In the genomic region with DNA sequence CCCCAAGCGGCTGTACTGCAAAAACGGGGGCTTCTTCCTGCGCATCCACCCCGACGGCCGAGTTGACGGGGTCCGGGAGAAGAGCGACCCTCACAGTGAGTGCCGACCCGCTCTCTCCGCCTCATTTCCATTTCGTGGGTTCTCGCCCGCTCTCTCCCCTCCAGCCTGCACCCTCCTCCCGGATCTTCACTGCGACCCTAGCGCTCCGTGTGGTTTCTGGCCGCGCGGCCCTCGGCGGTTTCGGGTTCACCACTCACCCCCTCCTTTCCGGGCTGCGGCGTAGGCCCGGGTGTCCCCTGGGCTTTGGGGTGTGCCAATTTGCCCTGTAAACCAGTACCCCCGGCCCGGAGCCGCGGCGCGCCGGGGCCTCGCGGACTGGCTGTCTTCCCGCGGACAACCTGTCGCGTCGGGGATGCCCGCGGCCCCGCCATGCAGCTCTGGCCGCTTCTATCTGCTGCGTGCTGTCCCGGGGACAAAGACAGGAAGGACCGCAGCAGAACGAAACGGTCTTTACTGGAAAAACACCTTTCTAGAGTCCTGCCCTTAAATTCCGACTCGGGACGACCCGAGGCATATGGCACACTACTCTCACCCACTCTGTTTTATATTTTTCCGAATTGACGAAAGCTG, we compare ENCODE assay signal across 8 cellular contexts. TPM values are rescaled to one million over a fixed set of nuclear protein-coding genes. Genes with fewer than 3 reads are reported as not detected.
DNase-seq lines count a peak whose midpoint lies in the region; ATAC-seq, FAIRE-seq and TF ChIP-seq lines count a peak whose summit lies in the region.

No MANE protein-coding gene starts in this region.

- no peaks in the 10 kb centered on the region for H3K36me3 ChIP-seq in SK-N-MC (ENCODE audit: insufficient read depth, low read length)

- DNase-seq in D721Med (ENCODE audit: insufficient read length, low spot score) (peak; percentile 51), GM19239 (ENCODE audit: insufficient read length, low spot score) (peak; percentile 89), SK-N-MC (ENCODE audit: low read depth, low spot score) (no peak), cerebellum (ENCODE audit: low spot score) (peak; percentile 9), kidney tubule cell (ENCODE audit: low spot score) (peak; percentile 44), GOT3 (lab: John Stamatoyannopoulos, UW) (no peak)
- peak; percentile 16 for DNase-seq in stimulated activated CD4-positive, alpha-beta T cell treated with anti-CD3 and anti-CD28 coated beads, Interleukin-4, amount 100 ng/mL, for 1 hour

- no peak overlapping the region for H3K27ac ChIP-seq in SK-N-MC

- H3K9me3 ChIP-seq in SK-N-MC (ENCODE audit: low read depth, low read length), result no peaks in the 10 kb centered on the region

- H3K4me3 ChIP-seq in SK-N-MC, result peak overlapping the region; percentile 83

- FAIRE-seq in D721Med (lab: Jason Lieb, UNC), result no peak
- FAIRE-seq in GM19239 (lab: Jason Lieb, UNC), result no peak

- H3K9ac ChIP-seq in SK-N-MC (ENCODE audit: insufficient read length), result peak overlapping the region; percentile 11

- TF ChIP-seq CTCF in D721Med (IDR thresholded peaks at IDR 0.05; ENCODE audit: insufficient read depth, missing control alignments), result no peak

- ATAC-seq in HG03175 (IDR thresholded peaks at IDR 0.05; ENCODE audit: unreplicated experiment), result peak; percentile 45

RNA-seq across cellular contexts. Expression of a gene that starts 0.7 kb away (rescaled TPM):
- total RNA-seq in cerebellum, result 12.1 TPM

Comparison
In these comparisons a context has a peak if more than half of its experiments do, and no peak if none do; other contexts are left out.
1. DNase-seq: peak in D721Med (single experiment), GM19239 (single experiment), cerebellum (single experiment), kidney tubule cell (single experiment) and stimulated activated CD4-positive, alpha-beta T cell treated with anti-CD3 and anti-CD28 coated beads, Interleukin-4, amount 100 ng/mL, for 1 hour (single experiment); none in SK-N-MC (single experiment) and GOT3 (single experiment).